In genomic region chr6:79011940-79012339, GRCh38 we compare ENCODE assay signal across 32 cellular contexts.
"Had no signal": no experiment of that assay in that cellular context is flagged by ENCODE, and none has a peak within 500 bp of the region (broad histone marks: within the 10 kb centered on the region; RNA-seq: fewer than 3 reads in every experiment).

No MANE protein-coding gene starts in this region.

- H3K27me3 ChIP-seq: neutrophil, spleen, suprapubic skin, testis, tibial artery, transverse colon, upper lobe of right lung, uterus had no signal

- H3K27ac ChIP-seq: neutrophil, parathyroid adenoma, psoas muscle, skin epidermis, spleen, suprapubic skin, testis, tibial artery, transverse colon, upper lobe of right lung, uterus had no signal

- H3K4me1 Mint-ChIP-seq: nephron progenitor cell; neural crest cell; stimulated activated memory B cell treated with anti-CD40 and anti-IgM and Interleukin-4, amounts not matched to agents 10 μg/mL and 1 μg/mL and 100 μg/mL, for 72 hours had no signal

- H3K36me3 ChIP-seq: uterus had no signal

- H3K9me3 Mint-ChIP-seq: naive thymus-derived CD8-positive, alpha-beta T cell; natural killer cell treated with Interleukin-12 subunit alpha and Interleukin-12 subunit beta and Interleukin-15 and Interleukin-18, amount 100 ng/mL, for 72 hours; nephron progenitor cell; neural crest cell; stimulated activated memory B cell treated with anti-CD40 and anti-IgM and Interleukin-4, amounts not matched to agents 10 μg/mL and 1 μg/mL and 100 μg/mL, for 72 hours; stimulated activated naive CD8-positive, alpha-beta T cell treated with anti-CD3 and anti-CD28 coated beads, Interleukin-15, amount 100 ng/mL, for 72 hours; type B pancreatic cell had no signal

- H3K4me1 ChIP-seq: parathyroid adenoma, psoas muscle, spleen, suprapubic skin, testis, tibial artery, transverse colon, upper lobe of right lung, uterus had no signal

- H3K27me3 Mint-ChIP-seq: naive thymus-derived CD8-positive, alpha-beta T cell; natural killer cell treated with Interleukin-12 subunit alpha and Interleukin-12 subunit beta and Interleukin-15 and Interleukin-18, amount 100 ng/mL, for 72 hours; progenitor cell of endocrine pancreas; stimulated activated memory B cell treated with anti-CD40 and anti-IgM and Interleukin-4, amounts not matched to agents 10 μg/mL and 1 μg/mL and 100 μg/mL, for 72 hours; stimulated activated naive CD8-positive, alpha-beta T cell treated with anti-CD3 and anti-CD28 coated beads, Interleukin-15, amount 100 ng/mL, for 72 hours; type B pancreatic cell had no signal

- ATAC-seq: naive thymus-derived CD8-positive, alpha-beta T cell; natural killer cell treated with Interleukin-12 subunit alpha and Interleukin-12 subunit beta and Interleukin-15 and Interleukin-18, amount 100 ng/mL, for 72 hours; psoas muscle; right cardiac atrium; sciatic nerve; stimulated activated memory B cell treated with anti-CD40 and anti-IgM and Interleukin-4, amounts not matched to agents 10 μg/mL and 1 μg/mL and 100 μg/mL, for 72 hours; stimulated activated naive CD8-positive, alpha-beta T cell treated with anti-CD3 and anti-CD28 coated beads, Interleukin-15, amount 100 ng/mL, for 72 hours; stimulated activated naive CD8-positive, alpha-beta T cell treated with anti-CD3 and anti-CD28 coated beads, Interleukin-15, Interleukin-2, amounts not matched to agents 100 U/mL and 50 U/mL, for 24 hours; upper lobe of right lung had no signal

- H3K4me3 Mint-ChIP-seq: naive thymus-derived CD8-positive, alpha-beta T cell; natural killer cell treated with Interleukin-12 subunit alpha and Interleukin-12 subunit beta and Interleukin-15 and Interleukin-18, amount 100 ng/mL, for 72 hours; nephron progenitor cell; neural crest cell; stimulated activated memory B cell treated with anti-CD40 and anti-IgM and Interleukin-4, amounts not matched to agents 10 μg/mL and 1 μg/mL and 100 μg/mL, for 72 hours; stimulated activated naive CD8-positive, alpha-beta T cell treated with anti-CD3 and anti-CD28 coated beads, Interleukin-15, amount 100 ng/mL, for 72 hours; type B pancreatic cell had no signal

- H3K27ac Mint-ChIP-seq: natural killer cell treated with Interleukin-12 subunit alpha and Interleukin-12 subunit beta and Interleukin-15 and Interleukin-18, amount 100 ng/mL, for 72 hours; stimulated activated memory B cell treated with anti-CD40 and anti-IgM and Interleukin-4, amounts not matched to agents 10 μg/mL and 1 μg/mL and 100 μg/mL, for 72 hours; type B pancreatic cell had no signal

- H3K4me2 ChIP-seq: smooth muscle cell had no signal

- H3K4me3 ChIP-seq: psoas muscle, skin epidermis, smooth muscle cell, spleen, suprapubic skin, testis, tibial artery, transverse colon, upper lobe of right lung, uterus had no signal

- DNase-seq: naive thymus-derived CD8-positive, alpha-beta T cell; nephron progenitor cell; nucleus accumbens; posterior cingulate gyrus; psoas muscle; right cardiac atrium; spleen; stimulated activated CD4-positive, alpha-beta T cell treated with anti-CD3 and anti-CD28 coated beads, Interleukin-12 subunit alpha, Interleukin-12 subunit beta, amount 100 ng/mL, for 4 hours; stimulated activated CD4-positive, alpha-beta T cell treated with anti-CD3 and anti-CD28 coated beads, Interleukin-1b, Interleukin-23, amount 100 ng/mL, for 48 hours; stimulated activated CD4-positive, alpha-beta T cell treated with anti-CD3 and anti-CD28 coated beads, Interleukin-4, amount 100 ng/mL, for 1 hour; stimulated activated CD4-positive, alpha-beta T cell treated with anti-CD3 and anti-CD28 coated beads, Interleukin-4, amount 100 ng/mL, for 4 hours; stimulated activated CD8-positive, alpha-beta memory T cell treated with anti-CD3 and anti-CD28 coated beads, Interleukin-4, amount 100 ng/mL, for 48 hours; stimulated activated naive CD4-positive, alpha-beta T cell; stimulated activated naive CD8-positive, alpha-beta T cell treated with anti-CD3 and anti-CD28 coated beads, Interleukin-15, amount 100 ng/mL, for 72 hours; stimulated activated naive CD8-positive, alpha-beta T cell treated with anti-CD3 and anti-CD28 coated beads, Interleukin-15, Interleukin-2, amounts not matched to agents 100 U/mL and 50 U/mL, for 24 hours; substantia nigra; testis; tibial artery; transverse colon; upper lobe of right lung; uterus had no signal

- H2AFZ ChIP-seq: parathyroid adenoma had no signal

- H3K9me3 ChIP-seq: neutrophil, psoas muscle, spleen, suprapubic skin, testis, tibial artery, transverse colon, upper lobe of right lung, uterus had no signal

- H3K9ac ChIP-seq: parathyroid adenoma had no signal

- H3K79me2 ChIP-seq: parathyroid adenoma had no signal
